Comparison of ENCODE assay signal across 1 cellular context in the genomic region with DNA sequence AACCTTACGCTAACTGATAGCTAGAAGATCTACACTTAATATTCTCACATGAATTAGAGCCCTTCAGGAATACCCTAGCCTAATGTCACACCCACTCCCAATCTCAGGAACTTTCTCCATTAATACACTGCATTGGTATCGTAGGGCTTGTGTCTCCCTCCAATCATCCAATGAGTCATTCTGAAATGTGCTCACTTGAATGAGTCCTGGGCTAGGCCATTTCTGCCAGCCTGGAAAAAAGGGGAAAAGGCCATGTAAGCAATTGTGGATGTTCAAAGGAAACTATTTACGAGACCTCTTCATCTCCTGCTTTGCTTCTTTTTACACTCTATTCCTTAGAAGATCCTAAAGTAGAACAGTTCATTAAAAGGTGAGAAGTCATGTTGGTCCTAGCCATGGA.
TF ChIP-seq lines count a peak whose summit lies in the region.

No MANE protein-coding gene starts in this region.

TF ChIP-seq in HepG2, 621 proteins besides CTCF, POLR2A, EP300 and RAD21 (continued from another document):
- TF ChIP-seq SNAPC4 (CRISPR knock-in tag; IDR thresholded peaks at IDR 0.05) (no peak), MLXIP (CRISPR knock-in tag; IDR thresholded peaks at IDR 0.05; ENCODE audit: borderline replicate concordance) (no peak), ZNF564 (CRISPR knock-in tag; IDR thresholded peaks at IDR 0.05) (no peak), ZFP62 (CRISPR knock-in tag; IDR thresholded peaks at IDR 0.05) (no peak), CCAR2 (optimal IDR thresholded peaks at IDR 0.05; ENCODE audit: low read depth, low read length) (no peak)
- TF ChIP-seq, protein P1, sequence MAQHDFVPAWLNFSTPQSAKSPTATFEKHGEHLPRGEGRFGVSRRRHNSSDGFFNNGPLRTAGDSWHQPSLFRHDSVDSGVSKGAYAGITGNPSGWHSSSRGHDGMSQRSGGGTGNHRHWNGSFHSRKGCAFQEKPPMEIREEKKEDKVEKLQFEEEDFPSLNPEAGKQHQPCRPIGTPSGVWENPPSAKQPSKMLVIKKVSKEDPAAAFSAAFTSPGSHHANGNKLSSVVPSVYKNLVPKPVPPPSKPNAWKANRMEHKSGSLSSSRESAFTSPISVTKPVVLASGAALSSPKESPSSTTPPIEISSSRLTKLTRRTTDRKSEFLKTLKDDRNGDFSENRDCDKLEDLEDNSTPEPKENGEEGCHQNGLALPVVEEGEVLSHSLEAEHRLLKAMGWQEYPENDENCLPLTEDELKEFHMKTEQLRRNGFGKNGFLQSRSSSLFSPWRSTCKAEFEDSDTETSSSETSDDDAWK (CRISPR knock-in tag; IDR thresholded peaks at IDR 0.05) = no peak
